18 cellular contexts compared by ENCODE assay signal in genomic region chr6:109486068-109486467, GRCh38. TPM values are rescaled to one million over a fixed set of nuclear protein-coding genes. Genes with fewer than 3 reads are reported as not detected.
A peak's percentile ranks its signal among the peaks of the same experiment; 100 is the strongest.
DNase-seq lines count a peak whose midpoint lies in the region; ATAC-seq, FAIRE-seq and TF ChIP-seq lines count a peak whose summit lies in the region.
"Had no signal": no experiment of that assay in that cellular context is flagged by ENCODE, and none has a peak within 500 bp of the region (broad histone marks: within the 10 kb centered on the region; RNA-seq: fewer than 3 reads in every experiment).

No MANE protein-coding gene starts in this region.

- no peak overlapping the region for H3K27ac ChIP-seq in HepG2 (ENCODE audit: extremely low read length, insufficient read depth, low read length)
- no peak overlapping the region for H3K27ac ChIP-seq in right lobe of liver
- no peak overlapping the region for H3K27ac ChIP-seq in RWPE2 (ENCODE audit: poor library complexity, severe bottlenecking)
- H3K27ac ChIP-seq: ascending aorta, gastrocnemius medialis, ovary had no signal

- DNase-seq in HepG2 (ENCODE audit: low spot score): peak; percentile 54
- DNase-seq in right lobe of liver: no peak
- no peak for DNase-seq in RWPE2 (ENCODE audit: low spot score)
- peak; percentile 56 for DNase-seq in kidney tubule cell (ENCODE audit: low spot score)
- DNase-seq in NCI-H2227 treated with DMSO at 0.1 percent for 48 hours (lab: John Stamatoyannopoulos, UW): no peak
- DNase-seq in NCI-H226: no peak
- DNase-seq: activated gamma-delta T cell treated with Interleukin-2 at 50 U/mL for 16 hours; AML-193; gastrocnemius medialis; left ventricle myocardium superior; NCI-H1048; NCI-H2081 treated with DMSO at 0.1 percent for 48 hours; NCI-H774; ovary; stimulated activated CD4-positive, alpha-beta T cell treated with anti-CD3 and anti-CD28 coated beads, Interleukin-4, amount 100 ng/mL, for 1 hour; substantia nigra had no signal

- in situ Hi-C loops in HepG2 (cut with HindIII; ENCODE audit: extremely low pct_ligation_motif_present, low pct_unique_long_range_greater_than_20kb): no loop called here

- H3K36me3 ChIP-seq in HepG2 (replicated peaks in 1 of 2; ENCODE audit: control insufficient read depth in 1 of 2, insufficient read depth in 2 of 2, low read length in 2 of 2) (peaks cover 0 to 2% of the 10 kb centered on the region in 2 experiments; a peak in 2 of 5 replicates), right lobe of liver (peaks cover 0 to 5% (median 1%) of the 10 kb centered on the region in 4 donors), RWPE2 (ENCODE audit: low read depth) (peaks cover 11% of the 10 kb centered on the region)
- H3K36me3 ChIP-seq: ovary had no signal

- WGBS in HepG2 (ENCODE audit: low lambda C conversion rate): 8% methylated on average over 1 of the region's 1 CpG
- WGBS in right lobe of liver (ENCODE audit: insufficient coverage, low coverage, low lambda C conversion rate, missing lambda C conversion rate): 36% methylated on average over 1 of the region's 1 CpG

- TF ChIP-seq EP300 in HepG2 (IDR thresholded peaks at IDR 0.05; ENCODE audit: low read depth in 2 of 2, low read length in 2 of 2) (no peak), HepG2 (CRISPR knock-in tag; IDR thresholded peaks at IDR 0.05; ENCODE audit: borderline replicate concordance) (no peak)

- H3K27me3 ChIP-seq in HepG2 (ENCODE audit: control insufficient read depth in 1 of 2, insufficient read depth in 2 of 2, low read length in 2 of 2) (peaks cover 0 to 4% of the 10 kb centered on the region in 2 experiments; a peak in 1 of 5 replicates), right lobe of liver (no peaks in the 10 kb centered on the region), RWPE2 (ENCODE audit: insufficient read depth, poor library complexity, severe bottlenecking) (no peaks in the 10 kb centered on the region)
- H3K27me3 ChIP-seq: ascending aorta, gastrocnemius medialis, ovary had no signal

- H2AFZ ChIP-seq in HepG2 (ENCODE audit: low read length): no peak overlapping the region

- no peak for TF ChIP-seq POLR2A in HepG2 (IDR thresholded peaks at IDR 0.05; ENCODE audit: insufficient read depth in 1 of 2, low read depth in 2 of 2, low read length in 2 of 2)
- no peak for TF ChIP-seq POLR2A in right lobe of liver (IDR thresholded peaks at IDR 0.05)

- POLR2A ChIA-PET in HepG2 (lab: Yijun Ruan, JAX): no interaction called here

- CTCF ChIA-PET in HepG2 (lab: Yijun Ruan, JAX; ENCODE audit: low intra/inter-chr PET ratio, low total read pairs): no interaction called here

- H4K20me1 ChIP-seq in HepG2 (ENCODE audit: insufficient read depth, low read length): no peaks in the 10 kb centered on the region

- BruUV-seq in HepG2 (replicated peaks; lab: Mats Ljungman, UMichigan): no TSS peak

- ATAC-seq in HepG2: no peak
- ATAC-seq in right lobe of liver: no peak
- ATAC-seq in RWPE2 (ENCODE audit: low read depth): peak; percentile 61
- no peak for ATAC-seq in HG03439 (IDR thresholded peaks at IDR 0.05; ENCODE audit: unreplicated experiment)
- ATAC-seq: gastrocnemius medialis, left ventricle myocardium superior had no signal

- no peak for TF ChIP-seq RAD21 in HepG2 (CRISPR knock-in tag; IDR thresholded peaks at IDR 0.05)

- H3K4me1 ChIP-seq in HepG2 (ENCODE audit: insufficient read depth, low read length) (peaks cover 20% of the 10 kb centered on the region), right lobe of liver (peaks cover 0 to 6% (median 0%) of the 10 kb centered on the region in 4 donors), RWPE2 (ENCODE audit: insufficient read depth, poor library complexity, severe bottlenecking) (peaks cover 12% of the 10 kb centered on the region)

- H3K9ac ChIP-seq in HepG2 (ENCODE audit: insufficient read depth, low read depth, low read length): no peak overlapping the region

- no peaks in the 10 kb centered on the region for H3K9me3 ChIP-seq in HepG2 (ENCODE audit: low read length)
- no peaks in the 10 kb centered on the region for H3K9me3 ChIP-seq in right lobe of liver
- no peaks in the 10 kb centered on the region for H3K9me3 ChIP-seq in RWPE2 (ENCODE audit: severe bottlenecking)
- H3K9me3 ChIP-seq: ascending aorta, gastrocnemius medialis, ovary had no signal

- no peak overlapping the region for H3K4me2 ChIP-seq in HepG2 (ENCODE audit: low read depth, low read length)

- intact Hi-C loops in HepG2 (cut with micrococcal nuclease; ENCODE audit: unreplicated experiment) (no loop called here), right lobe of liver (cut with DNase I) (no loop called here)

- TF ChIP-seq CTCF in HepG2 (CRISPR knock-in tag; IDR thresholded peaks at IDR 0.05) (no peak), right lobe of liver (IDR thresholded peaks at IDR 0.05) (no peak), RWPE2 (IDR thresholded peaks at IDR 0.05; ENCODE audit: poor library complexity, severe bottlenecking) (no peak)

- peaks cover 5% of the 10 kb centered on the region for H3K79me2 ChIP-seq in HepG2 (ENCODE audit: insufficient read depth, low read length)

- H3K4me3 ChIP-seq in HepG2 (replicated peaks in 1 of 3; ENCODE audit: insufficient read depth in 1 of 3, low read depth in 2 of 3, low read length in 3 of 3) (no peak overlapping the region), right lobe of liver (no peak overlapping the region), RWPE2 (ENCODE audit: severe bottlenecking) (no peak overlapping the region)
- H3K4me3 ChIP-seq: ascending aorta, gastrocnemius medialis, ovary had no signal

- FAIRE-seq in HepG2 (lab: Jason Lieb, UNC): no peak

RNA-seq across cellular contexts. Expression of gene ZBTB24, which starts 3.0 kb away (rescaled TPM):
- total RNA-seq in HepG2 (2016; rRNA removed; fragmentation: Illumina TruSeq; extraction: Trizol): 6.2 and 8.7 TPM in 2 replicates
- 1.1 and 1.2 TPM in 2 replicates for total RNA-seq in HepG2 (2016; cell fraction: cytosol; rRNA removed; fragmentation: Illumina TruSeq; extraction: Trizol; ENCODE audit: low read depth)
- total RNA-seq in HepG2 (2016; cell fraction: insoluble cytoplasmic fraction; rRNA removed; fragmentation: Illumina TruSeq; extraction: Trizol): 6.7 and 8.3 TPM in 2 replicates
- 4.0 and 4.6 TPM in 2 replicates for total RNA-seq in HepG2 (2016; cell fraction: membrane; rRNA removed; fragmentation: Illumina TruSeq; extraction: Trizol)
- total RNA-seq in HepG2 (2016; cell fraction: nucleus; rRNA removed; fragmentation: Illumina TruSeq; extraction: Trizol): 5.4 and 5.8 TPM in 2 replicates
- 1.5 and 1.6 TPM in 2 replicates for polyA plus RNA-seq in HepG2 (2011; rRNA removed)
- 1.0 and 1.4 TPM in 2 replicates for polyA plus RNA-seq in HepG2 (2011; cell fraction: cytosol; rRNA removed)
- 1.5 and 1.7 TPM in 2 replicates for polyA plus RNA-seq in HepG2 (2011; cell fraction: nucleus; rRNA removed)
- 2.3 and 2.8 TPM in 2 replicates for polyA plus RNA-seq in HepG2 (2012)
- 0.88 and 0.89 TPM in 2 replicates for polyA plus RNA-seq in HepG2 (2016; cell fraction: cytosol; fragmentation: Illumina TruSeq; extraction: Trizol; ENCODE audit: low read depth)
- 6.1 and 6.3 TPM in 2 replicates for polyA plus RNA-seq in HepG2 (2016; cell fraction: insoluble cytoplasmic fraction; fragmentation: Illumina TruSeq; extraction: Trizol; ENCODE audit: low read depth)
- polyA plus RNA-seq in HepG2 (2016; cell fraction: membrane; fragmentation: Illumina TruSeq; extraction: Trizol; ENCODE audit: low read depth): 1.9 and 2.0 TPM in 2 replicates
- 7.1 and 7.4 TPM in 2 replicates for polyA plus RNA-seq in HepG2 (2016; cell fraction: nucleus; fragmentation: Illumina TruSeq; extraction: Trizol; ENCODE audit: insufficient read depth, low read depth)
- 1.3 and 9.1 TPM in 2 replicates for polyA minus RNA-seq in HepG2 (2011; rRNA and poly(A)+ RNA removed; ENCODE audit: low replicate concordance)
- polyA minus RNA-seq in HepG2 (2011; cell fraction: cytosol; rRNA and poly(A)+ RNA removed): 2.5 and 3.1 TPM in 2 replicates
- polyA minus RNA-seq in HepG2 (2011; cell fraction: nucleus; rRNA and poly(A)+ RNA removed): 4.1 and 4.4 TPM in 2 replicates
- total RNA-seq in right lobe of liver: 1 to 10 TPM; 2.4 to 3.6 (median 2.7) TPM

RNA-seq across cellular contexts. Expression of gene MICAL1, which starts 30.5 kb away (rescaled TPM):
- total RNA-seq in HepG2 (2016; rRNA removed; fragmentation: Illumina TruSeq; extraction: Trizol) (1.9 and 6.9 TPM in 2 replicates), right lobe of liver (10 to 100 TPM in 2 of 6 experiments, 1 to 10 TPM in 4; 1.4 to 11.7 (median 5.2) TPM)
- total RNA-seq in HepG2 (2016; cell fraction: cytosol; rRNA removed; fragmentation: Illumina TruSeq; extraction: Trizol; ENCODE audit: low read depth): 1.1 and 2.9 TPM in 2 replicates
- 2.2 and 7.5 TPM in 2 replicates for total RNA-seq in HepG2 (2016; cell fraction: insoluble cytoplasmic fraction; rRNA removed; fragmentation: Illumina TruSeq; extraction: Trizol)
- total RNA-seq in HepG2 (2016; cell fraction: membrane; rRNA removed; fragmentation: Illumina TruSeq; extraction: Trizol): 0.87 and 1.4 TPM in 2 replicates
- total RNA-seq in HepG2 (2016; cell fraction: nucleus; rRNA removed; fragmentation: Illumina TruSeq; extraction: Trizol): 10.6 and 12.0 TPM in 2 replicates
- polyA plus RNA-seq in HepG2 (2011; rRNA removed): 39.0 and 48.0 TPM in 2 replicates
- polyA plus RNA-seq in HepG2 (2011; cell fraction: cytosol; rRNA removed): 6.7 and 9.8 TPM in 2 replicates
- 432 and 521 TPM in 2 replicates for polyA plus RNA-seq in HepG2 (2011; cell fraction: nucleus; rRNA removed)
- polyA plus RNA-seq in HepG2 (2012): 10.5 and 18.1 TPM in 2 replicates
- 0.25 and 0.36 TPM in 2 replicates for polyA plus RNA-seq in HepG2 (2016; cell fraction: cytosol; fragmentation: Illumina TruSeq; extraction: Trizol; ENCODE audit: low read depth)
- polyA plus RNA-seq in HepG2 (2016; cell fraction: insoluble cytoplasmic fraction; fragmentation: Illumina TruSeq; extraction: Trizol; ENCODE audit: low read depth): 2.0 and 2.3 TPM in 2 replicates
- 0.81 and 0.95 TPM in 2 replicates for polyA plus RNA-seq in HepG2 (2016; cell fraction: membrane; fragmentation: Illumina TruSeq; extraction: Trizol; ENCODE audit: low read depth)
- 40.3 and 54.1 TPM in 2 replicates for polyA plus RNA-seq in HepG2 (2016; cell fraction: nucleus; fragmentation: Illumina TruSeq; extraction: Trizol; ENCODE audit: insufficient read depth, low read depth)
- 6.9 and 18.4 TPM in 2 replicates for polyA minus RNA-seq in HepG2 (2011; rRNA and poly(A)+ RNA removed; ENCODE audit: low replicate concordance)
- 4.7 and 5.5 TPM in 2 replicates for polyA minus RNA-seq in HepG2 (2011; cell fraction: cytosol; rRNA and poly(A)+ RNA removed)
- 36.2 and 38.4 TPM in 2 replicates for polyA minus RNA-seq in HepG2 (2011; cell fraction: nucleus; rRNA and poly(A)+ RNA removed)

RNA-seq across cellular contexts. Expression of gene SMPD2, which starts 45.5 kb away (rescaled TPM):
- total RNA-seq in HepG2 (2016; rRNA removed; fragmentation: Illumina TruSeq; extraction: Trizol): 6.7 and 10.6 TPM in 2 replicates
- total RNA-seq in HepG2 (2016; cell fraction: cytosol; rRNA removed; fragmentation: Illumina TruSeq; extraction: Trizol; ENCODE audit: low read depth): 4.6 and 5.2 TPM in 2 replicates
- total RNA-seq in HepG2 (2016; cell fraction: insoluble cytoplasmic fraction; rRNA removed; fragmentation: Illumina TruSeq; extraction: Trizol): 7.4 and 12.3 TPM in 2 replicates
- 8.5 and 8.7 TPM in 2 replicates for total RNA-seq in HepG2 (2016; cell fraction: membrane; rRNA removed; fragmentation: Illumina TruSeq; extraction: Trizol)
- 12.1 and 13.9 TPM in 2 replicates for total RNA-seq in HepG2 (2016; cell fraction: nucleus; rRNA removed; fragmentation: Illumina TruSeq; extraction: Trizol)
- 5.9 and 6.9 TPM in 2 replicates for polyA plus RNA-seq in HepG2 (2011; rRNA removed)
- polyA plus RNA-seq in HepG2 (2011; cell fraction: cytosol; rRNA removed): 5.0 and 5.8 TPM in 2 replicates
- 15.0 and 17.9 TPM in 2 replicates for polyA plus RNA-seq in HepG2 (2011; cell fraction: nucleus; rRNA removed)
- 2.4 and 4.1 TPM in 2 replicates for polyA plus RNA-seq in HepG2 (2012)
- polyA plus RNA-seq in HepG2 (2016; cell fraction: cytosol; fragmentation: Illumina TruSeq; extraction: Trizol; ENCODE audit: low read depth): 5.7 and 6.5 TPM in 2 replicates
- 7.1 and 7.3 TPM in 2 replicates for polyA plus RNA-seq in HepG2 (2016; cell fraction: insoluble cytoplasmic fraction; fragmentation: Illumina TruSeq; extraction: Trizol; ENCODE audit: low read depth)
- polyA plus RNA-seq in HepG2 (2016; cell fraction: membrane; fragmentation: Illumina TruSeq; extraction: Trizol; ENCODE audit: low read depth): 5.9 and 8.0 TPM in 2 replicates
- 13.1 and 18.5 TPM in 2 replicates for polyA plus RNA-seq in HepG2 (2016; cell fraction: nucleus; fragmentation: Illumina TruSeq; extraction: Trizol; ENCODE audit: insufficient read depth, low read depth)
- 8.7 and 50.0 TPM in 2 replicates for polyA minus RNA-seq in HepG2 (2011; rRNA and poly(A)+ RNA removed; ENCODE audit: low replicate concordance)
- polyA minus RNA-seq in HepG2 (2011; cell fraction: cytosol; rRNA and poly(A)+ RNA removed): 1.8 and 3.3 TPM in 2 replicates
- 15.7 and 21.8 TPM in 2 replicates for polyA minus RNA-seq in HepG2 (2011; cell fraction: nucleus; rRNA and poly(A)+ RNA removed)
- 1 to 10 TPM; 3.2 to 7.7 (median 4.0) TPM for total RNA-seq in right lobe of liver

RNA-seq across cellular contexts. Expression of gene PPIL6, which starts 45.6 kb away (rescaled TPM):
- total RNA-seq in HepG2 (2016; rRNA removed; fragmentation: Illumina TruSeq; extraction: Trizol) (0.22 TPM in 1 of 2 replicates, not detected in the other), right lobe of liver (under 1 TPM in 4 of 6 experiments, not detected in 2; 0.12 to 0.42 (median 0.33) TPM)
- not detected in 2 replicates for total RNA-seq in HepG2 (2016; cell fraction: cytosol; rRNA removed; fragmentation: Illumina TruSeq; extraction: Trizol; ENCODE audit: low read depth)
- 0.16 and 0.48 TPM in 2 replicates for total RNA-seq in HepG2 (2016; cell fraction: insoluble cytoplasmic fraction; rRNA removed; fragmentation: Illumina TruSeq; extraction: Trizol)
- total RNA-seq in HepG2 (2016; cell fraction: membrane; rRNA removed; fragmentation: Illumina TruSeq; extraction: Trizol): 0.19 TPM in 1 of 2 replicates, not detected in the other
- total RNA-seq in HepG2 (2016; cell fraction: nucleus; rRNA removed; fragmentation: Illumina TruSeq; extraction: Trizol): not detected in 2 replicates
- 0.01 and 0.46 TPM in 2 replicates for polyA plus RNA-seq in HepG2 (2011; rRNA removed)
- 0.05 and 0.12 TPM in 2 replicates for polyA plus RNA-seq in HepG2 (2011; cell fraction: cytosol; rRNA removed)
- polyA plus RNA-seq in HepG2 (2011; cell fraction: nucleus; rRNA removed): not detected in 2 replicates
- polyA plus RNA-seq in HepG2 (2012): 0.11 TPM in 1 of 2 replicates, not detected in the other
- 0.31 TPM in 1 of 2 replicates, not detected in the other for polyA plus RNA-seq in HepG2 (2016; cell fraction: cytosol; fragmentation: Illumina TruSeq; extraction: Trizol; ENCODE audit: low read depth)
- polyA plus RNA-seq in HepG2 (2016; cell fraction: insoluble cytoplasmic fraction; fragmentation: Illumina TruSeq; extraction: Trizol; ENCODE audit: low read depth): not detected in 2 replicates
- polyA plus RNA-seq in HepG2 (2016; cell fraction: membrane; fragmentation: Illumina TruSeq; extraction: Trizol; ENCODE audit: low read depth): 0.13 TPM in 1 of 2 replicates, not detected in the other
- not detected in 2 replicates for polyA plus RNA-seq in HepG2 (2016; cell fraction: nucleus; fragmentation: Illumina TruSeq; extraction: Trizol; ENCODE audit: insufficient read depth, low read depth)
- polyA minus RNA-seq in HepG2 (2011; rRNA and poly(A)+ RNA removed; ENCODE audit: low replicate concordance): 0.87 TPM in 1 of 2 replicates, not detected in the other
- not detected in 2 replicates for polyA minus RNA-seq in HepG2 (2011; cell fraction: cytosol; rRNA and poly(A)+ RNA removed)
- not detected in 2 replicates for polyA minus RNA-seq in HepG2 (2011; cell fraction: nucleus; rRNA and poly(A)+ RNA removed)

Comparison
In these comparisons a context has a peak if more than half of its experiments do, and no peak if none do; other contexts are left out.
1. DNase-seq: peak in HepG2 (single experiment) and kidney tubule cell (single experiment); none in right lobe of liver (0 of 3), RWPE2 (single experiment), NCI-H2227 treated with DMSO at 0.1 percent for 48 hours (single experiment) and NCI-H226 (single experiment).